ENCODE assay signal across 14 cellular contexts in genomic region chr2:105781274-105781673, GRCh38. TPM values are rescaled to one million over a fixed set of nuclear protein-coding genes. Genes with fewer than 3 reads are reported as not detected.
DNase-seq lines count a peak whose midpoint lies in the region; ATAC-seq and TF ChIP-seq lines count a peak whose summit lies in the region.
"Had no signal": no experiment of that assay in that cellular context is flagged by ENCODE, and none has a peak within 500 bp of the region (broad histone marks: within the 10 kb centered on the region; RNA-seq: fewer than 3 reads in every experiment).

No MANE protein-coding gene starts in this region.

- TF ChIP-seq CTCF in CD8-positive, alpha-beta T cell (IDR thresholded peaks at IDR 0.05), result no peak
- TF ChIP-seq CTCF in fibroblast of the aortic adventitia (IDR thresholded peaks at IDR 0.05; ENCODE audit: insufficient read depth, low read length) (no peak), chondrocyte (IDR thresholded peaks at IDR 0.05) (no peak)

- H3K27me3 ChIP-seq in CD8-positive, alpha-beta T cell (ENCODE audit: insufficient read depth, low read length), result no peaks in the 10 kb centered on the region
- H3K27me3 ChIP-seq: heart right ventricle had no signal

- H3K36me3 ChIP-seq in CD8-positive, alpha-beta T cell (ENCODE audit: insufficient read depth, low read length), result no peaks in the 10 kb centered on the region
- H3K36me3 ChIP-seq: heart right ventricle had no signal

- intact Hi-C loops in CD8-positive, alpha-beta T cell (cut with DNase I, micrococcal nuclease), result loop anchor here (5.0 to 10.0 kb wide), 2 partner anchors 316 to 764 kb away; no protein-coding TSS in a partner anchor
- intact Hi-C loops in activated T-helper 1 cell treated with anti-CD3 and anti-CD28 coated beads, Interleukin-12 subunit alpha, Interleukin-12 subunit beta, Interleukin-2, Interleukin-4 antibody, amounts not matched to agents 30 ng/mL and 10 ng/mL and 1 ng/mL, durations not matched to agents 14 hours and 24 hours and 36 hours (cut with micrococcal nuclease), result no loop called here

- no peak for ATAC-seq in CD8-positive, alpha-beta T cell
- no peak for ATAC-seq in left lobe of liver
- ATAC-seq in HG02759 (IDR thresholded peaks at IDR 0.05; ENCODE audit: unreplicated experiment), result no peak

- H3K9me3 ChIP-seq in CD8-positive, alpha-beta T cell (ENCODE audit: low read length), result no peaks in the 10 kb centered on the region
- H3K9me3 ChIP-seq: heart right ventricle had no signal

- POLR2A ChIA-PET in CD8-positive, alpha-beta T cell (lab: Charles Lee), result interaction anchor here (1.8 kb wide), 1 partner anchor 15 kb away, joined by 5 read pairs; no protein-coding TSS in a partner anchor

- peaks cover 99% of the 10 kb centered on the region for H3K4me1 ChIP-seq in CD8-positive, alpha-beta T cell (ENCODE audit: insufficient read depth, low read length)

- H3K4me3 ChIP-seq in CD8-positive, alpha-beta T cell (ENCODE audit: low read depth, low read length), result peak overlapping the region; percentile 4
- no peak overlapping the region for H3K4me3 ChIP-seq in fibroblast of the aortic adventitia (ENCODE audit: low read depth, low read length)
- H3K4me3 ChIP-seq: heart right ventricle had no signal

- peaks cover 44% of the 10 kb centered on the region for H3K36me3 Mint-ChIP-seq in CD8-positive, alpha-beta T cell
- peaks cover 14% of the 10 kb centered on the region for H3K36me3 Mint-ChIP-seq in activated T-helper 1 cell treated with anti-CD3 and anti-CD28 coated beads, Interleukin-12 subunit alpha, Interleukin-12 subunit beta, Interleukin-2, Interleukin-4 antibody, amounts not matched to agents 30 ng/mL and 10 ng/mL and 1 ng/mL, durations not matched to agents 14 hours and 24 hours and 36 hours (ENCODE audit: low read depth)
- no peaks in the 10 kb centered on the region for H3K36me3 Mint-ChIP-seq in chondrocyte (ENCODE audit: low read depth)

- no peak overlapping the region for H3K27ac ChIP-seq in CD8-positive, alpha-beta T cell (ENCODE audit: low read depth, low read length)
- H3K27ac ChIP-seq: heart right ventricle had no signal

- CTCF ChIA-PET in CD8-positive, alpha-beta T cell (lab: Charles Lee), result interaction anchor here (1.9 to 2.5 kb wide), 3 partner anchors 11 to 20 kb away, joined by 4 to 10 read pairs (median 8); no protein-coding TSS in a partner anchor

- H3K4me3 Mint-ChIP-seq in CD8-positive, alpha-beta T cell, result peak overlapping the region; percentile 53
- no peak overlapping the region for H3K4me3 Mint-ChIP-seq in activated T-helper 1 cell treated with anti-CD3 and anti-CD28 coated beads, Interleukin-12 subunit alpha, Interleukin-12 subunit beta, Interleukin-2, Interleukin-4 antibody, amounts not matched to agents 30 ng/mL and 10 ng/mL and 1 ng/mL, durations not matched to agents 14 hours and 24 hours and 36 hours
- H3K4me3 Mint-ChIP-seq in chondrocyte (ENCODE audit: unreplicated experiment), result no peak overlapping the region

- H3K27ac Mint-ChIP-seq in CD8-positive, alpha-beta T cell, result peak overlapping the region; percentile 98
- peak overlapping the region; percentile 46 for H3K27ac Mint-ChIP-seq in activated T-helper 1 cell treated with anti-CD3 and anti-CD28 coated beads, Interleukin-12 subunit alpha, Interleukin-12 subunit beta, Interleukin-2, Interleukin-4 antibody, amounts not matched to agents 30 ng/mL and 10 ng/mL and 1 ng/mL, durations not matched to agents 14 hours and 24 hours and 36 hours
- H3K27ac Mint-ChIP-seq in chondrocyte (ENCODE audit: unreplicated experiment), result no peak overlapping the region

- DNase-seq in AML-193 (lab: John Stamatoyannopoulos, UW) (peak; percentile 10 to 29), fibroblast of the aortic adventitia (ENCODE audit: low read depth) (peak; percentile 30), left lobe of liver (ENCODE audit: low spot score) (no peak), NCI-H1048 (lab: John Stamatoyannopoulos, UW) (no peak), chondrocyte (ENCODE audit: low spot score) (no peak)
- no peak for DNase-seq in CD8-positive, alpha-beta T cell
- no peak for DNase-seq in activated T-helper 1 cell treated with anti-CD3 and anti-CD28 coated beads, Interleukin-12 subunit alpha, Interleukin-12 subunit beta, Interleukin-2, Interleukin-4 antibody, amounts not matched to agents 30 ng/mL and 10 ng/mL and 1 ng/mL, durations not matched to agents 14 hours and 24 hours and 36 hours (ENCODE audit: low spot score)
- DNase-seq: C1 segment of cervical spinal cord, heart right ventricle, left colon, NCI-H1417 treated with DMSO at 0.1 percent for 48 hours, NCI-H524 treated with DMSO at 0.1 percent for 48 hours had no signal

- H3K9me3 Mint-ChIP-seq in CD8-positive, alpha-beta T cell, result no peaks in the 10 kb centered on the region
- no peaks in the 10 kb centered on the region for H3K9me3 Mint-ChIP-seq in activated T-helper 1 cell treated with anti-CD3 and anti-CD28 coated beads, Interleukin-12 subunit alpha, Interleukin-12 subunit beta, Interleukin-2, Interleukin-4 antibody, amounts not matched to agents 30 ng/mL and 10 ng/mL and 1 ng/mL, durations not matched to agents 14 hours and 24 hours and 36 hours
- no peaks in the 10 kb centered on the region for H3K9me3 Mint-ChIP-seq in chondrocyte (ENCODE audit: low read depth)
- H3K9me3 Mint-ChIP-seq: T-helper 2 cell treated with Interferon-gamma antibody and Interleukin-4, amounts not matched to agents 5 μg/mL and 100 μg/mL, for 36 hours had no signal

- H3K27me3 Mint-ChIP-seq in CD8-positive, alpha-beta T cell (ENCODE audit: low read depth), result no peaks in the 10 kb centered on the region
- H3K27me3 Mint-ChIP-seq in activated T-helper 1 cell treated with anti-CD3 and anti-CD28 coated beads, Interleukin-12 subunit alpha, Interleukin-12 subunit beta, Interleukin-2, Interleukin-4 antibody, amounts not matched to agents 30 ng/mL and 10 ng/mL and 1 ng/mL, durations not matched to agents 14 hours and 24 hours and 36 hours (ENCODE audit: insufficient read depth), result no peaks in the 10 kb centered on the region
- H3K27me3 Mint-ChIP-seq in chondrocyte (ENCODE audit: low read depth), result no peaks in the 10 kb centered on the region

- H3K4me1 Mint-ChIP-seq in CD8-positive, alpha-beta T cell (ENCODE audit: low read depth), result peaks cover 94% of the 10 kb centered on the region
- peaks cover 84% of the 10 kb centered on the region for H3K4me1 Mint-ChIP-seq in activated T-helper 1 cell treated with anti-CD3 and anti-CD28 coated beads, Interleukin-12 subunit alpha, Interleukin-12 subunit beta, Interleukin-2, Interleukin-4 antibody, amounts not matched to agents 30 ng/mL and 10 ng/mL and 1 ng/mL, durations not matched to agents 14 hours and 24 hours and 36 hours (ENCODE audit: low read depth)
- peaks cover 9% of the 10 kb centered on the region for H3K4me1 Mint-ChIP-seq in chondrocyte (ENCODE audit: low read depth)

RNA-seq across cellular contexts. Expression of gene NCK2, which starts 36.6 kb away (rescaled TPM):
- total RNA-seq in CD8-positive, alpha-beta T cell, result 10 to 100 TPM; 59.0 to 60.3 TPM
- total RNA-seq in activated T-helper 1 cell treated with anti-CD3 and anti-CD28 coated beads, Interleukin-12 subunit alpha, Interleukin-12 subunit beta, Interleukin-2, Interleukin-4 antibody, amounts not matched to agents 30 ng/mL and 10 ng/mL and 1 ng/mL, durations not matched to agents 14 hours and 24 hours and 36 hours, result 79.9 and 86.8 TPM in 2 replicates
- 9.4 and 12.2 TPM in 2 replicates for total RNA-seq in fibroblast of the aortic adventitia (ENCODE audit: low replicate concordance)
- total RNA-seq in left lobe of liver, result 6.3 TPM
- total RNA-seq in chondrocyte, result 28.6 to 55.5 TPM (median 55.2 TPM) in 3 replicates

Comparison
In these comparisons a context has a peak if more than half of its experiments do, and no peak if none do; other contexts are left out.
1. DNase-seq: peak in AML-193 (2 of 2) and fibroblast of the aortic adventitia (single experiment); none in CD8-positive, alpha-beta T cell (0 of 7), activated T-helper 1 cell treated with anti-CD3 and anti-CD28 coated beads, Interleukin-12 subunit alpha, Interleukin-12 subunit beta, Interleukin-2, Interleukin-4 antibody, amounts not matched to agents 30 ng/mL and 10 ng/mL and 1 ng/mL, durations not matched to agents 14 hours and 24 hours and 36 hours (single experiment), left lobe of liver (single experiment), NCI-H1048 (single experiment) and chondrocyte (single experiment).